In genomic region chr7:45902820-45903219, GRCh38 we compare ENCODE assay signal across 23 cellular contexts. TPM values are rescaled to one million over a fixed set of nuclear protein-coding genes. Genes with fewer than 3 reads are reported as not detected.
"Had no signal": no experiment of that assay in that cellular context is flagged by ENCODE, and none has a peak within 500 bp of the region (broad histone marks: within the 10 kb centered on the region; RNA-seq: fewer than 3 reads in every experiment).

No MANE protein-coding gene starts in this region.

- ATAC-seq: activated CD8-positive, alpha-beta T cell treated with anti-CD3 and anti-CD28 coated beads, Interleukin-2, amount 10 ng/mL, durations not matched to agents 7 days and 5 days; activated naive CD8-positive, alpha-beta T cell treated with anti-CD3 and anti-CD28 coated beads, Interleukin-2, amount 50 U/mL, for 24 hours; heart left ventricle; mucosa of descending colon; natural killer cell treated with Interleukin-12 subunit alpha and Interleukin-12 subunit beta and Interleukin-15 and Interleukin-18, amount 100 ng/mL, for 72 hours; stimulated activated naive CD8-positive, alpha-beta T cell treated with anti-CD3 and anti-CD28 coated beads, Interleukin-15, amount 100 ng/mL, for 72 hours had no signal

- H3K4me1 ChIP-seq: ascending aorta, heart left ventricle, testis had no signal

- H3K9me3 Mint-ChIP-seq: activated T-helper 1 cell treated with anti-CD3 and anti-CD28 coated beads, Interleukin-12 subunit alpha, Interleukin-12 subunit beta, Interleukin-2, Interleukin-4 antibody, amounts not matched to agents 30 ng/mL and 10 ng/mL and 1 ng/mL, durations not matched to agents 14 hours and 24 hours and 36 hours; T-helper 2 cell treated with Interferon-gamma antibody and Interleukin-4, amounts not matched to agents 5 μg/mL and 100 μg/mL, for 36 hours had no signal

- H3K27ac ChIP-seq: ascending aorta, heart left ventricle, testis had no signal

- H3K27ac Mint-ChIP-seq: activated CD8-positive, alpha-beta T cell treated with anti-CD3 and anti-CD28 coated beads, Interleukin-2, amount 10 ng/mL, durations not matched to agents 7 days and 5 days; activated naive CD8-positive, alpha-beta T cell treated with anti-CD3 and anti-CD28 coated beads, Interleukin-2, amount 50 U/mL, for 24 hours; activated T-helper 1 cell treated with anti-CD3 and anti-CD28 coated beads, Interleukin-12 subunit alpha, Interleukin-12 subunit beta, Interleukin-2, Interleukin-4 antibody, amounts not matched to agents 30 ng/mL and 10 ng/mL and 1 ng/mL, durations not matched to agents 14 hours and 24 hours and 36 hours; natural killer cell treated with Interleukin-12 subunit alpha and Interleukin-12 subunit beta and Interleukin-15 and Interleukin-18, amount 100 ng/mL, for 72 hours; stimulated activated naive CD8-positive, alpha-beta T cell treated with anti-CD3 and anti-CD28 coated beads, Interleukin-15, amount 100 ng/mL, for 72 hours; T-helper 2 cell treated with Interferon-gamma antibody and Interleukin-4, amounts not matched to agents 5 μg/mL and 100 μg/mL, for 36 hours had no signal

- H3K4me3 Mint-ChIP-seq: activated CD8-positive, alpha-beta T cell treated with anti-CD3 and anti-CD28 coated beads, Interleukin-2, amount 10 ng/mL, durations not matched to agents 7 days and 5 days; activated naive CD8-positive, alpha-beta T cell treated with anti-CD3 and anti-CD28 coated beads, Interleukin-2, amount 50 U/mL, for 24 hours; activated T-helper 1 cell treated with anti-CD3 and anti-CD28 coated beads, Interleukin-12 subunit alpha, Interleukin-12 subunit beta, Interleukin-2, Interleukin-4 antibody, amounts not matched to agents 30 ng/mL and 10 ng/mL and 1 ng/mL, durations not matched to agents 14 hours and 24 hours and 36 hours; natural killer cell treated with Interleukin-12 subunit alpha and Interleukin-12 subunit beta and Interleukin-15 and Interleukin-18, amount 100 ng/mL, for 72 hours; stimulated activated naive CD8-positive, alpha-beta T cell treated with anti-CD3 and anti-CD28 coated beads, Interleukin-15, amount 100 ng/mL, for 72 hours; T-helper 2 cell treated with Interferon-gamma antibody and Interleukin-4, amounts not matched to agents 5 μg/mL and 100 μg/mL, for 36 hours had no signal

- H3K4me3 ChIP-seq: ascending aorta, heart left ventricle, mucosa of descending colon, testis had no signal

- H3K36me3 ChIP-seq: ascending aorta, heart left ventricle had no signal

- H3K36me3 Mint-ChIP-seq: natural killer cell treated with Interleukin-12 subunit alpha and Interleukin-12 subunit beta and Interleukin-15 and Interleukin-18, amount 100 ng/mL, for 72 hours had no signal

- DNase-seq: activated CD4-positive, alpha-beta T cell treated with anti-CD3 and anti-CD28 coated beads for 4 hours; activated CD8-positive, alpha-beta T cell treated with anti-CD3 and anti-CD28 coated beads, Interleukin-2, amount 10 ng/mL, durations not matched to agents 7 days and 5 days; activated naive CD4-positive, alpha-beta T cell treated with Interleukin-2 at 50 U/mL for 16 hours; activated naive CD8-positive, alpha-beta T cell treated with anti-CD3 and anti-CD28 coated beads, Interleukin-2, amount 50 U/mL, for 24 hours; caudate nucleus; cortex of kidney; effector memory CD4-positive, alpha-beta T cell; erythroblast; heart left ventricle; mucosa of descending colon; occipital lobe; stimulated activated CD4-positive, alpha-beta T cell treated with anti-CD3 and anti-CD28 coated beads, Interleukin-15, amount 100 ng/mL, for 24 hours; stimulated activated CD4-positive, alpha-beta T cell treated with anti-CD3 and anti-CD28 coated beads, Interleukin-4, amount 100 ng/mL, for 4 hours; stimulated activated naive CD8-positive, alpha-beta T cell treated with anti-CD3 and anti-CD28 coated beads, Interleukin-15, amount 100 ng/mL, for 72 hours; SW 1271; testis had no signal

- H3K27me3 ChIP-seq: ascending aorta, heart left ventricle, testis had no signal

- H3K9me3 ChIP-seq: ascending aorta, mucosa of descending colon, testis had no signal

- H3K4me1 Mint-ChIP-seq: activated naive CD8-positive, alpha-beta T cell treated with anti-CD3 and anti-CD28 coated beads, Interleukin-2, amount 50 U/mL, for 24 hours; stimulated activated naive CD8-positive, alpha-beta T cell treated with anti-CD3 and anti-CD28 coated beads, Interleukin-15, amount 100 ng/mL, for 72 hours had no signal

RNA-seq across cellular contexts. Expression of gene IGFBP1, which starts 14.5 kb away (rescaled TPM):
- total RNA-seq: activated CD8-positive, alpha-beta T cell treated with anti-CD3 and anti-CD28 coated beads, Interleukin-2, amount 10 ng/mL, durations not matched to agents 7 days and 5 days; activated T-helper 1 cell treated with anti-CD3 and anti-CD28 coated beads, Interleukin-12 subunit alpha, Interleukin-12 subunit beta, Interleukin-2, Interleukin-4 antibody, amounts not matched to agents 30 ng/mL and 10 ng/mL and 1 ng/mL, durations not matched to agents 14 hours and 24 hours and 36 hours; ascending aorta; frontal cortex; mucosa of descending colon; natural killer cell treated with Interleukin-12 subunit alpha and Interleukin-12 subunit beta and Interleukin-15 and Interleukin-18, amount 100 ng/mL, for 72 hours; skeletal muscle tissue; ureter had no signal
- polyA plus RNA-seq: heart left ventricle had no signal

RNA-seq across cellular contexts. Expression of gene CCDC201, which starts 29.9 kb away (rescaled TPM):
- total RNA-seq: activated CD8-positive, alpha-beta T cell treated with anti-CD3 and anti-CD28 coated beads, Interleukin-2, amount 10 ng/mL, durations not matched to agents 7 days and 5 days; activated T-helper 1 cell treated with anti-CD3 and anti-CD28 coated beads, Interleukin-12 subunit alpha, Interleukin-12 subunit beta, Interleukin-2, Interleukin-4 antibody, amounts not matched to agents 30 ng/mL and 10 ng/mL and 1 ng/mL, durations not matched to agents 14 hours and 24 hours and 36 hours; ascending aorta; frontal cortex; heart left ventricle; mucosa of descending colon; natural killer cell treated with Interleukin-12 subunit alpha and Interleukin-12 subunit beta and Interleukin-15 and Interleukin-18, amount 100 ng/mL, for 72 hours; occipital lobe; skeletal muscle tissue; ureter had no signal
- polyA plus RNA-seq: heart left ventricle had no signal
